In genomic region chr6:31407699-31408098, GRCh38 we compare ENCODE assay signal across 1 cellular context.
TF ChIP-seq lines count a peak whose summit lies in the region.

No MANE protein-coding gene starts in this region.

TF ChIP-seq in IMR-90, 13 proteins besides CTCF, POLR2A, EP300 and RAD21 (continued from another document):
- TF ChIP-seq MAZ (IDR thresholded peaks at IDR 0.05; ENCODE audit: borderline replicate concordance, low read depth, low read length), result no peak
- TF ChIP-seq RFX5 (IDR thresholded peaks at IDR 0.05; ENCODE audit: low read depth, low read length), result no peak
- TF ChIP-seq RCOR1 (IDR thresholded peaks at IDR 0.05; ENCODE audit: insufficient replicate concordance, low read length), result no peak
- TF ChIP-seq SMC3 (IDR thresholded peaks at IDR 0.05; ENCODE audit: low read depth, low read length), result no peak
